ENCODE assay signal across 1 cellular context in the genomic region with DNA sequence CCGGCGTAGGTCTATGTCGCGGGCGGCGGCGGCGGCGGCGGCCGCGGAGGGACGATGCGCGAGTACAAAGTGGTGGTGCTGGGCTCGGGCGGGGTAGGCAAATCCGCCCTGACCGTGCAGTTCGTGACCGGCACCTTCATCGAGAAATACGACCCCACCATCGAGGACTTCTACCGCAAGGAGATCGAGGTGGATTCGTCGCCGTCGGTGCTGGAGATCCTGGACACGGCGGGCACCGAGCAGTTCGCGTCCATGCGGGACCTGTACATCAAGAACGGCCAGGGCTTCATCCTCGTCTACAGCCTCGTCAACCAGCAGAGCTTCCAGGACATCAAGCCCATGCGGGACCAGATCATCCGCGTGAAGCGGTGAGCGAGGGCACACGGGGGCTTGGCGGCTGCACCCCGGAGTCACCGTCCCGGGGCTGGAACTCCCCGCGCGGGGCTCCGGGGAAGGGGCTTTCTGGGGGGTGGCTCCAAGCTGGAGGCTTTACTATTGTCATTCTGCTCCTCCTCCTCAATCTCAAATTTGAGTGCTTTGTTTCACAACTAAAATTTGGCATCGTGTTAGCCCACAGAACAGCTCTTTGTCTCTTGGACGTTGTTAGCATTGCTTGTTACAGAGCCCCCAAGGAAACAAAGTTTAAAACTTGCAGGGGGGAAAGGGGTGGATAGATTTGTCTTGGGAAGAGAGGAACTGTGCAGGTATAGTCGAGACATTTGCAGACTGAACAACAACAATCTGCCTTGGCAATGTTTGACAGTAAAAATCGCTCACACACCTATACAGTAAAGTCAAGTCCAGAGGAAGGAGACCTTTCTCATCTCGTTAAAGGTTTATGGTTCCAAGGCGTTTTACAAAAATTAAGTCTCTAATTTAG.
TF ChIP-seq lines count a peak whose summit lies in the region.

No MANE protein-coding gene starts in this region.

TF ChIP-seq in SK-N-SH treated with all-trans-retinoic acid at 6 μM for 48 hours, 23 proteins besides CTCF, POLR2A, EP300 and RAD21 (continued from another document):
- TF ChIP-seq CSRNP3 (CRISPR knock-in tag; IDR thresholded peaks at IDR 0.05), result no peak
- TF ChIP-seq, protein P1, sequence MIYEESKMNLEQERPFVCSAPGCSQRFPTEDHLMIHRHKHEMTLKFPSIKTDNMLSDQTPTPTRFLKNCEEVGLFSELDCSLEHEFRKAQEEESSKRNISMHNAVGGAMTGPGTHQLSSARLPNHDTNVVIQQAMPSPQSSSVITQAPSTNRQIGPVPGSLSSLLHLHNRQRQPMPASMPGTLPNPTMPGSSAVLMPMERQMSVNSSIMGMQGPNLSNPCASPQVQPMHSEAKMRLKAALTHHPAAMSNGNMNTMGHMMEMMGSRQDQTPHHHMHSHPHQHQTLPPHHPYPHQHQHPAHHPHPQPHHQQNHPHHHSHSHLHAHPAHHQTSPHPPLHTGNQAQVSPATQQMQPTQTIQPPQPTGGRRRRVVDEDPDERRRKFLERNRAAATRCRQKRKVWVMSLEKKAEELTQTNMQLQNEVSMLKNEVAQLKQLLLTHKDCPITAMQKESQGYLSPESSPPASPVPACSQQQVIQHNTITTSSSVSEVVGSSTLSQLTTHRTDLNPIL (CRISPR knock-in tag; IDR thresholded peaks at IDR 0.05; ENCODE audit: low read depth), result no peak
- no peak for TF ChIP-seq SNAI2 (CRISPR knock-in tag; IDR thresholded peaks at IDR 0.05)
